In the genomic region with DNA sequence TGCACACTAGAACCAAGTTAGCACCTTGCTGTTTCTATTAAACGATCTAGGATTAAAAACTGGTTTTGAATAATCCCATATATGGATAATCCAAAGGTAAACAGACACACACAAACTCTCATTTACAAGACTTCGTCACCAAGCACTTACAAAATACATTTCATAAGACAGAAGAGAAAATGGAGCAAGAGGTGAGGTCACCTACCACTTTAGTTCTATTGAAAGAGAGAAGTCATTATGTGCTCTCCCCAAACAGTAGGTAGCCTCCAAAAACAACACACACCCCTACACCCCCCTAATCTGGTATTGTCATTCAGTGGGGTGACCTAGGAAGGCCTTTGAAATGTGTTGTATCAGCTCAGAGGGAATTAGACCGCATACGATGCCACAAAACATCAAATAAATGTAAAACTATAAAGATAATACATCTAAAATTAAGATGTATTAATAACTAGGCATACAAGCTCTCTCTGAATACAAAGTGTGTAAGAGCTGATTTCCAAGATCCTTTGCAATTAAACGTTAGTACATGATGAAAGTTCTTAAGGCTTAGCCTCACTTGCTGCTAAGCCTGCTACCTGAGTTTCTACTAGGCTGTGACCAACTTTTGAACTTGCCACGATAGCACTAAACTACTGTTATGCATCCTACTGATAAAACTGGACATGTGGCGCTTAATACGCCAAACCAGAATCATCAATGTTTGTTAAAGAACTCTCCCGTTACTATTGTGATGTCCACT, we compare ENCODE assay signal across 8 cellular contexts. TPM values are rescaled to one million over a fixed set of nuclear protein-coding genes. Genes with fewer than 3 reads are reported as not detected.
DNase-seq lines count a peak whose midpoint lies in the region; ATAC-seq lines count a peak whose summit lies in the region.

No MANE protein-coding gene starts in this region.

- POLR2A ChIA-PET in activated naive CD8-positive, alpha-beta T cell treated with anti-CD3 and anti-CD28 coated beads, Interleukin-2, amount 10 ng/mL, durations not matched to agents 7 days and 5 days (lab: Charles Lee): interaction anchor here (0.9 to 1.1 kb wide), 2 partner anchors 16 to 205 kb away, joined by 3 read pairs; no protein-coding TSS in a partner anchor

- H3K36me3 Mint-ChIP-seq in activated naive CD4-positive, alpha-beta T cell treated with anti-CD3 and anti-CD28 coated beads, Interleukin-2, amount 10 ng/mL, durations not matched to agents 7 days and 5 days: peaks cover 26% of the 10 kb centered on the region
- H3K36me3 Mint-ChIP-seq in activated naive CD8-positive, alpha-beta T cell treated with anti-CD3 and anti-CD28 coated beads, Interleukin-2, amount 10 ng/mL, durations not matched to agents 7 days and 5 days: peaks cover 11% of the 10 kb centered on the region
- H3K36me3 Mint-ChIP-seq in stimulated activated naive CD8-positive, alpha-beta T cell treated with anti-CD3 and anti-CD28 coated beads, Interleukin-15, Interleukin-2, amounts not matched to agents 100 ng/mL and 50 ng/mL, for 24 hours (ENCODE audit: low read depth): peaks cover 39% of the 10 kb centered on the region

- H3K9me3 Mint-ChIP-seq in activated naive CD4-positive, alpha-beta T cell treated with anti-CD3 and anti-CD28 coated beads, Interleukin-2, amount 10 ng/mL, durations not matched to agents 7 days and 5 days: no peaks in the 10 kb centered on the region
- H3K9me3 Mint-ChIP-seq in activated naive CD8-positive, alpha-beta T cell treated with anti-CD3 and anti-CD28 coated beads, Interleukin-2, amount 10 ng/mL, durations not matched to agents 7 days and 5 days: no peaks in the 10 kb centered on the region
- H3K9me3 Mint-ChIP-seq in stimulated activated naive CD8-positive, alpha-beta T cell treated with anti-CD3 and anti-CD28 coated beads, Interleukin-15, Interleukin-2, amounts not matched to agents 100 ng/mL and 50 ng/mL, for 24 hours: no peaks in the 10 kb centered on the region

- H3K4me1 Mint-ChIP-seq in activated naive CD4-positive, alpha-beta T cell treated with anti-CD3 and anti-CD28 coated beads, Interleukin-2, amount 10 ng/mL, durations not matched to agents 7 days and 5 days: peaks cover 41% of the 10 kb centered on the region
- H3K4me1 Mint-ChIP-seq in activated naive CD8-positive, alpha-beta T cell treated with anti-CD3 and anti-CD28 coated beads, Interleukin-2, amount 10 ng/mL, durations not matched to agents 7 days and 5 days: peaks cover 39% of the 10 kb centered on the region
- peaks cover 42% of the 10 kb centered on the region for H3K4me1 Mint-ChIP-seq in stimulated activated naive CD8-positive, alpha-beta T cell treated with anti-CD3 and anti-CD28 coated beads, Interleukin-15, Interleukin-2, amounts not matched to agents 100 ng/mL and 50 ng/mL, for 24 hours (ENCODE audit: low read depth)

- peak overlapping the region; percentile 87 for H3K27ac Mint-ChIP-seq in activated naive CD4-positive, alpha-beta T cell treated with anti-CD3 and anti-CD28 coated beads, Interleukin-2, amount 10 ng/mL, durations not matched to agents 7 days and 5 days
- H3K27ac Mint-ChIP-seq in activated naive CD8-positive, alpha-beta T cell treated with anti-CD3 and anti-CD28 coated beads, Interleukin-2, amount 10 ng/mL, durations not matched to agents 7 days and 5 days: peak overlapping the region; percentile 97
- H3K27ac Mint-ChIP-seq in stimulated activated naive CD8-positive, alpha-beta T cell treated with anti-CD3 and anti-CD28 coated beads, Interleukin-15, Interleukin-2, amounts not matched to agents 100 ng/mL and 50 ng/mL, for 24 hours: peak overlapping the region; percentile 98

- H3K27me3 Mint-ChIP-seq in activated naive CD4-positive, alpha-beta T cell treated with anti-CD3 and anti-CD28 coated beads, Interleukin-2, amount 10 ng/mL, durations not matched to agents 7 days and 5 days: no peaks in the 10 kb centered on the region
- H3K27me3 Mint-ChIP-seq in activated naive CD8-positive, alpha-beta T cell treated with anti-CD3 and anti-CD28 coated beads, Interleukin-2, amount 10 ng/mL, durations not matched to agents 7 days and 5 days: no peaks in the 10 kb centered on the region
- H3K27me3 Mint-ChIP-seq in stimulated activated naive CD8-positive, alpha-beta T cell treated with anti-CD3 and anti-CD28 coated beads, Interleukin-15, Interleukin-2, amounts not matched to agents 100 ng/mL and 50 ng/mL, for 24 hours: no peaks in the 10 kb centered on the region

- CTCF ChIA-PET in activated naive CD4-positive, alpha-beta T cell treated with anti-CD3 and anti-CD28 coated beads, Interleukin-2, amount 10 ng/mL, durations not matched to agents 7 days and 5 days (lab: Charles Lee): no interaction called here

- ATAC-seq in activated naive CD8-positive, alpha-beta T cell treated with anti-CD3 and anti-CD28 coated beads, Interleukin-2, amount 10 ng/mL, durations not matched to agents 7 days and 5 days (ENCODE audit: low read depth): peak; percentile 3
- ATAC-seq in GM19324 (IDR thresholded peaks at IDR 0.05; ENCODE audit: low FRiP score, unreplicated experiment): no peak

- no peak for DNase-seq in activated naive CD4-positive, alpha-beta T cell treated with anti-CD3 and anti-CD28 coated beads, Interleukin-2, amount 10 ng/mL, durations not matched to agents 7 days and 5 days
- no peak for DNase-seq in activated naive CD4-positive, alpha-beta T cell (lab: John Stamatoyannopoulos, UW)
- DNase-seq in M059J (ENCODE audit: low read depth) (peak; percentile 41), iPS-NIHi11 (ENCODE audit: low spot score) (peak; percentile 33), NCI-H2081 treated with DMSO at 0.1 percent for 48 hours (lab: John Stamatoyannopoulos, UW) (no peak)
- no peak for DNase-seq in activated naive CD8-positive, alpha-beta T cell treated with anti-CD3 and anti-CD28 coated beads, Interleukin-2, amount 10 ng/mL, durations not matched to agents 7 days and 5 days

- peak overlapping the region; percentile 86 for H3K4me3 Mint-ChIP-seq in activated naive CD4-positive, alpha-beta T cell treated with anti-CD3 and anti-CD28 coated beads, Interleukin-2, amount 10 ng/mL, durations not matched to agents 7 days and 5 days
- H3K4me3 Mint-ChIP-seq in activated naive CD8-positive, alpha-beta T cell treated with anti-CD3 and anti-CD28 coated beads, Interleukin-2, amount 10 ng/mL, durations not matched to agents 7 days and 5 days: peak overlapping the region; percentile 97
- peak overlapping the region; percentile 98 for H3K4me3 Mint-ChIP-seq in stimulated activated naive CD8-positive, alpha-beta T cell treated with anti-CD3 and anti-CD28 coated beads, Interleukin-15, Interleukin-2, amounts not matched to agents 100 ng/mL and 50 ng/mL, for 24 hours

RNA-seq across cellular contexts. Expression of gene SRPK1, which starts 1.6 kb away (rescaled TPM):
- total RNA-seq in M059J (2014; rRNA removed; shearing (Covaris generic)): 118 and 138 TPM in 2 replicates
- total RNA-seq in activated naive CD8-positive, alpha-beta T cell treated with anti-CD3 and anti-CD28 coated beads, Interleukin-2, amount 10 ng/mL, durations not matched to agents 7 days and 5 days: 10 to 100 TPM; 69.1 to 73.6 TPM

Comparison
In these comparisons a context has a peak if more than half of its experiments do, and no peak if none do; other contexts are left out.
1. DNase-seq: peak in M059J (single experiment) and iPS-NIHi11 (single experiment); none in activated naive CD4-positive, alpha-beta T cell treated with anti-CD3 and anti-CD28 coated beads, Interleukin-2, amount 10 ng/mL, durations not matched to agents 7 days and 5 days (single experiment), activated naive CD4-positive, alpha-beta T cell (0 of 4), activated naive CD8-positive, alpha-beta T cell treated with anti-CD3 and anti-CD28 coated beads, Interleukin-2, amount 10 ng/mL, durations not matched to agents 7 days and 5 days (single experiment) and NCI-H2081 treated with DMSO at 0.1 percent for 48 hours (single experiment).
2. Peak in every context shown above with its lines, with median percentiles within 50 percentile points of each other: H3K27ac Mint-ChIP-seq and H3K4me3 Mint-ChIP-seq.